In genomic region chr15:87841426-87841998, GRCh38 we compare ENCODE assay signal across 18 cellular contexts.
DNase-seq lines count a peak whose midpoint lies in the region; ATAC-seq and TF ChIP-seq lines count a peak whose summit lies in the region.
"Had no signal": no experiment of that assay in that cellular context is flagged by ENCODE, and none has a peak within 500 bp of the region (broad histone marks: within the 10 kb centered on the region; RNA-seq: fewer than 3 reads in every experiment).

No MANE protein-coding gene starts in this region.

- TF ChIP-seq CTCF in left ventricle myocardium inferior (IDR thresholded peaks at IDR 0.05; ENCODE audit: borderline replicate concordance) (no peak), osteoblast (IDR thresholded peaks at IDR 0.05; ENCODE audit: extremely low read depth, low read depth, low read length) (no peak)

- H3K36me3 ChIP-seq in left ventricle myocardium inferior (no peaks in the 10 kb centered on the region), osteoblast (ENCODE audit: insufficient read depth, low read length) (no peaks in the 10 kb centered on the region)
- H3K36me3 ChIP-seq: BLaER1 had no signal

- H2AFZ ChIP-seq in osteoblast (ENCODE audit: low read length), result no peak overlapping the region
- H2AFZ ChIP-seq: GM23338 had no signal

- H3K4me1 ChIP-seq in left ventricle myocardium inferior (no peaks in the 10 kb centered on the region), osteoblast (ENCODE audit: insufficient read depth, low read length) (no peaks in the 10 kb centered on the region)
- H3K4me1 ChIP-seq: BLaER1 had no signal

- no peaks in the 10 kb centered on the region for H3K9me3 ChIP-seq in left ventricle myocardium inferior (replicated peaks)
- no peaks in the 10 kb centered on the region for H3K9me3 ChIP-seq in osteoblast (ENCODE audit: low read depth, low read length)

- H3K27me3 ChIP-seq in left ventricle myocardium inferior (ENCODE audit: low read depth) (no peaks in the 10 kb centered on the region), osteoblast (ENCODE audit: insufficient read depth, low read length) (no peaks in the 10 kb centered on the region)
- H3K27me3 ChIP-seq: BLaER1 had no signal

- peak; percentile 18 for DNase-seq in left ventricle myocardium inferior
- no peak for DNase-seq in left cardiac atrium
- DNase-seq in cerebellar cortex (ENCODE audit: low spot score), result peak; percentile 93
- DNase-seq in cerebellum (ENCODE audit: low spot score), result peak; percentile 84
- DNase-seq in osteoblast (ENCODE audit: insufficient read length, low spot score, missing footprints), result peak; percentile 37
- no peak for DNase-seq in activated naive CD4-positive, alpha-beta T cell treated with Interleukin-2 at 50 U/mL for 16 hours
- DNase-seq in hepatic stellate cell (ENCODE audit: low spot score), result no peak
- DNase-seq: CD4-positive, CD25-positive, alpha-beta regulatory T cell; CD8-positive, alpha-beta T cell; DMS 273 treated with DMSO at 0.1 percent for 48 hours; DMS79; EL; GF-D8; H9 had no signal

- H3K27ac ChIP-seq in left ventricle myocardium inferior (replicated peaks), result no peak overlapping the region
- H3K27ac ChIP-seq in osteoblast (ENCODE audit: low read depth, low read length), result no peak overlapping the region
- H3K27ac ChIP-seq: BLaER1, C4-2B had no signal

- H3K4me3 ChIP-seq in left ventricle myocardium inferior, result no peak overlapping the region
- H3K4me3 ChIP-seq in osteoblast (ENCODE audit: insufficient read depth, low read length), result no peak overlapping the region
- H3K4me3 ChIP-seq: BLaER1, GM23338 had no signal

- H3K4me2 ChIP-seq in osteoblast (ENCODE audit: insufficient read depth, low read length), result no peak overlapping the region
- H3K4me2 ChIP-seq: BLaER1, GM23338 had no signal

- intact Hi-C loops in left ventricle myocardium inferior (cut with micrococcal nuclease), result no loop called here
- intact Hi-C loops in left cardiac atrium (cut with DNase I), result loop anchor here in 1 of 2 donors (10.0 kb wide), 1 partner anchor 777 kb away; no protein-coding TSS in a partner anchor

- no peaks in the 10 kb centered on the region for H3K79me2 ChIP-seq in osteoblast (ENCODE audit: insufficient read depth, low read length)

- ATAC-seq in left cardiac atrium, result no peak
- ATAC-seq: CD8-positive, alpha-beta T cell; GM23338; HCT116 had no signal

- no peaks in the 10 kb centered on the region for H4K20me1 ChIP-seq in osteoblast (ENCODE audit: insufficient read depth, low read length)
- H4K20me1 ChIP-seq: BLaER1 had no signal

Comparison
In these comparisons a context has a peak if more than half of its experiments do, and no peak if none do; other contexts are left out.
1. DNase-seq: peak in left ventricle myocardium inferior (single experiment), cerebellar cortex (single experiment), cerebellum (single experiment) and osteoblast (single experiment); none in left cardiac atrium (single experiment), activated naive CD4-positive, alpha-beta T cell treated with Interleukin-2 at 50 U/mL for 16 hours (single experiment) and hepatic stellate cell (single experiment).